In the genomic region with DNA sequence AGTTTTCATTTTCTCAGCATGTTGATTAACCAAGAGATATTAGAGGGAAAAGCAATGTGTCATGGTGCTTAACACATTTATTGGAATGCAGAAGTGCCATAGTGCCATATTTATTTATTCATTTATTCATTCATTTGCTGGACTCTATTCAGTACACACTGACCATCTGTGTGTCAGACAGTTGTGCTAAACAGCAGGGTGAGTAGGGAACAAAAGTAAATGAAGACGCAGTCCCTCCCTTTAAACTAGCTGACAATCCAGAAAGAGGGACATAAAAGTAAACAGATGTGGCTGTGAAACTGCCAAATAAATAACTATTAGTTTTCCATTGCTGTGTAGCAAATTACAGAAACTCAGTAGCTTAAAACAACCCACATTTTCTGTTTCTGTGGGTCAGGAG, we compare ENCODE assay signal across 10 cellular contexts.
"Had no signal": no experiment of that assay in that cellular context is flagged by ENCODE, and none has a peak within 500 bp of the region (broad histone marks: within the 10 kb centered on the region; RNA-seq: fewer than 3 reads in every experiment).

No MANE protein-coding gene starts in this region.

- H3K27ac ChIP-seq: GM23248, HL-60 had no signal

- DNase-seq: GM23248, GOT3, H7, HFFc6, IMR-90, KG1 had no signal

- ATAC-seq: HCT116, K562 had no signal

- H2AFZ ChIP-seq: GM23248 had no signal

- FAIRE-seq: K562 had no signal

- H3K4me3 ChIP-seq: GM23248, HAP-1, K562 had no signal

- H3K9me3 ChIP-seq: HAP-1 had no signal

- H3K36me3 ChIP-seq: HAP-1 had no signal

- H3K9ac ChIP-seq: GM23248 had no signal

- H3K4me1 ChIP-seq: HAP-1 had no signal
